Comparison of ENCODE assay signal across 1 cellular context in genomic region chr7:77536413-77537135, GRCh38.
TF ChIP-seq lines count a peak whose summit lies in the region.

No MANE protein-coding gene starts in this region.

TF ChIP-seq in K562, 482 proteins besides CTCF, POLR2A, EP300 and RAD21 (continued from another document and continues in another):
- TF ChIP-seq TEAD4 (IDR thresholded peaks at IDR 0.05; ENCODE audit: low read length) (peak; percentile 45; the same call in 1 of the 2 replicates), TEAD4 (CRISPR knock-in tag; IDR thresholded peaks at IDR 0.05; ENCODE audit: borderline replicate concordance) (no peak), MYC (IDR thresholded peaks at IDR 0.05; ENCODE audit: low read depth, low read length) (0 out of 2 replicates have a peak, but pooled peaks have one; percentile 52), MYC (CRISPR knock-in tag; IDR thresholded peaks at IDR 0.05; ENCODE audit: borderline replicate concordance, low read depth) (no peak), MIER1 (IDR thresholded peaks at IDR 0.05; ENCODE audit: low read depth) (peak; percentile 74), NBN (IDR thresholded peaks at IDR 0.05; ENCODE audit: low read depth) (peak; percentile 79), TSC22D4 (tag; IDR thresholded peaks at IDR 0.05) (no peak), HNRNPLL (IDR thresholded peaks at IDR 0.05; ENCODE audit: low read depth, low read length, poor library complexity, severe bottlenecking) (peak; percentile 69), RCOR1 (IDR thresholded peaks at IDR 0.05; ENCODE audit: borderline replicate concordance in 1 of 2, low read depth in 2 of 2, low read length in 2 of 2) (peak in 1 of 2 experiments; percentile 1; a peak in 1 of 4 replicates), GTF2F1 (IDR thresholded peaks at IDR 0.05; ENCODE audit: low read depth, low read length) (0 out of 2 replicates have a peak, but pooled peaks have one; percentile 51), SMARCE1 (IDR thresholded peaks at IDR 0.05) (peak; percentile 68), GTF2E2 (tag; IDR thresholded peaks at IDR 0.05) (peak; percentile 35; the same call in 1 of the 2 replicates), POLR2G (IDR thresholded peaks at IDR 0.05; ENCODE audit: low read depth, low read length) (peak; percentile 89), MLLT1 (IDR thresholded peaks at IDR 0.05) (peak in 1 of 2 experiments; percentile 67; a peak in 1 of 4 replicates), CBX1 (IDR thresholded peaks at IDR 0.05; ENCODE audit: low read depth) (0 out of 2 replicates have a peak, but pooled peaks have one; percentile 67), ZNF12 (CRISPR knock-in tag; IDR thresholded peaks at IDR 0.05) (0 out of 2 replicates have a peak, but pooled peaks have one; percentile 55), ETV5 (CRISPR knock-in tag; IDR thresholded peaks at IDR 0.05; ENCODE audit: low read depth) (no peak; the same call in 1 of the 2 replicates), TBP (optimal IDR thresholded peaks at IDR 0.05; ENCODE audit: low read depth, low read length) (peak; percentile 93), TCF7 (IDR thresholded peaks at IDR 0.05; ENCODE audit: borderline replicate concordance) (0 out of 2 replicates have a peak, but pooled peaks have one; percentile 20), ZNF175 (CRISPR knock-in tag; IDR thresholded peaks at IDR 0.05; ENCODE audit: low read depth) (no peak), RBFOX2 (IDR thresholded peaks at IDR 0.05; ENCODE audit: low read depth, low read length) (peak; percentile 87), MAX (CRISPR knock-in tag; IDR thresholded peaks at IDR 0.05) (peak; percentile 37; the same call in 1 of the 2 replicates), RB1 (IDR thresholded peaks at IDR 0.05; ENCODE audit: low read depth) (peak; percentile 76), ZFP1 (CRISPR knock-in tag; IDR thresholded peaks at IDR 0.05) (no peak), SAFB2 (IDR thresholded peaks at IDR 0.05; ENCODE audit: borderline replicate concordance, low read depth, low read length, severe bottlenecking) (no peak), PHF21A (IDR thresholded peaks at IDR 0.05; ENCODE audit: borderline replicate concordance, low read depth) (0 out of 2 replicates have a peak, but pooled peaks have one; percentile 15), ELK3 (CRISPR knock-in tag; IDR thresholded peaks at IDR 0.05) (no peak), PML (IDR thresholded peaks at IDR 0.05; ENCODE audit: low read length) (peak; percentile 84), CREB3L1 (IDR thresholded peaks at IDR 0.05; ENCODE audit: borderline replicate concordance, low read depth) (peak; percentile 77), ZNF24 (IDR thresholded peaks at IDR 0.05) (no peak; the same call in 1 of the 2 replicates), E2F6 (IDR thresholded peaks at IDR 0.05; ENCODE audit: borderline replicate concordance in 1 of 2, extremely low read depth in 1 of 2, insufficient read depth in 1 of 2, insufficient read length in 1 of 2, low read depth in 1 of 2, low read length in 1 of 2, poor library complexity in 1 of 2, severe bottlenecking in 1 of 2) (peak in 1 of 2 experiments; percentile 33), POLR2AphosphoS2 (IDR thresholded peaks at IDR 0.05; ENCODE audit: low read length) (peak; percentile 80; the same call in 1 of the 2 replicates), SNIP1 (IDR thresholded peaks at IDR 0.05; ENCODE audit: low read depth) (no peak), BCOR (IDR thresholded peaks at IDR 0.05) (peak; percentile 63; the same call in 1 of the 2 replicates), THAP12 (CRISPR knock-in tag; IDR thresholded peaks at IDR 0.05) (0 out of 2 replicates have a peak, but pooled peaks have one; percentile 43), PHF20 (IDR thresholded peaks at IDR 0.05; ENCODE audit: partially characterized antibody) (peak; percentile 26), MTA3 (IDR thresholded peaks at IDR 0.05; ENCODE audit: borderline replicate concordance) (peak; percentile 75; the same call in 1 of the 2 replicates), CBFB (CRISPR knock-in tag; IDR thresholded peaks at IDR 0.05) (peak; percentile 74; the same call in 1 of the 2 replicates), EGR1 (conservative IDR thresholded peaks at IDR 0.05) (peak; percentile 77), TFAP4 (CRISPR knock-in tag; IDR thresholded peaks at IDR 0.05; ENCODE audit: borderline replicate concordance) (peak; percentile 44; the same call in 1 of the 2 replicates), ZNF184 (CRISPR knock-in tag; IDR thresholded peaks at IDR 0.05) (no peak), ATF4 (CRISPR knock-in tag; IDR thresholded peaks at IDR 0.05) (peak; percentile 25; the same call in 1 of the 2 replicates), CREB1 (IDR thresholded peaks at IDR 0.05) (peak; percentile 48; the same call in 1 of the 2 replicates), CREB1 (CRISPR knock-in tag; IDR thresholded peaks at IDR 0.05) (peak; percentile 63; the same call in 1 of the 2 replicates), ZBTB17 (CRISPR knock-in tag; IDR thresholded peaks at IDR 0.05) (peak; percentile 70; the same call in 1 of the 2 replicates), NR2C2 (CRISPR knock-in tag; IDR thresholded peaks at IDR 0.05) (peak; percentile 57; the same call in 1 of the 2 replicates), NR2C2 (tag; IDR thresholded peaks at IDR 0.05) (peak; percentile 93), ATF6 (CRISPR knock-in tag; IDR thresholded peaks at IDR 0.05) (0 out of 2 replicates have a peak, but pooled peaks have one; percentile 76), HDAC2 (IDR thresholded peaks at IDR 0.05) (0 out of 2 replicates have a peak, but pooled peaks have one; percentile 61), NFRKB (IDR thresholded peaks at IDR 0.05; ENCODE audit: low read depth) (peak; percentile 43; the same call in 1 of the 2 replicates), DPF2 (IDR thresholded peaks at IDR 0.05) (peak; percentile 47; the same call in 1 of the 2 replicates), ZNF124 (CRISPR knock-in tag; IDR thresholded peaks at IDR 0.05) (no peak), HDAC1 (IDR thresholded peaks at IDR 0.05) (peak in 1 of 2 experiments; percentile 83; a peak in 2 of 4 replicates), SMAD4 (CRISPR knock-in tag; conservative IDR thresholded peaks at IDR 0.05) (peak; percentile 55; the same call in 1 of the 2 replicates), HCFC1 (IDR thresholded peaks at IDR 0.05; ENCODE audit: low read depth, low read length) (peak; percentile 6; the same call in 1 of the 2 replicates)
